Comparison of ENCODE assay signal across 8 cellular contexts in the genomic region with DNA sequence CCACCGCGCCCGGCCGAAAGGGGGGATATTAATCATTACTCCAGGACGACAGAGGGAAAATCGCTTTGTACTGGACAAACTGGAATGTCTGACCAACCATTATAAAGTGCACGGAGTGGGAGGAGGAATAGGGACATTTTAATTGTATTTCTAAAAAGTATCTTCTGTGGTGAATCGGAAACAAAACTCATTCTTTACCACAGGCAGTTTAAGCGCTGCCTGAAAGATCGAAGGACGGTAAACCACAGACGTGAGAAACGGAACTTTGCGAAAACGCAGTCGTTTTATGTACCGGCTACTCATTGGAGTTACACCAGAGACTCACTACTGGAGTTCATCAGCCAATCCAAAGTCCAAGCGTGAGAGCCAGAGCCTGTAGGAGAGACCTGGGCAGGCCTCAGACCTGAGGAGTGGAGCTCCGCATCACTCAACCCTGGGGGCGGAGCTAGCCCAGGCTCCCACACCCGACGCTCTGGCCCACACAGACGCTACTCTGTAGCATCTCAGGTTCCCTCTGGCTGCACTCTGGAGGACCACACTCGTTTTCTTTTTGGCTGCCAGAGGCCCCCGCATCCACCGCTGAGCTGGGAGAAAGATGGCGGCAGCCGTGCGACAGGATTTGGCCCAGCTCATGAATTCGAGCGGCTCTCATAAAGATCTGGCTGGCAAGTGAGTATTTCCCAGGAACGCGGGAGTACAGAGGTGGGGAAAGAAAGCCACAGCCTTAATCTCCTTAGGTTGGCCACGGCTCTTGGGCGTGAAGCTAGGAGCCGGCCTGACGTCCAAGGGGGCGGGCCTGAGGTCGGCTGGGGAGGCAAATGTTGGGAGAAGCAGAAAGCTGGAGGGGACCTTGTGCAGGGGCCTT. TPM values are rescaled to one million over a fixed set of nuclear protein-coding genes. Genes with fewer than 3 reads are reported as not detected.
DNase-seq lines count a peak whose midpoint lies in the region; ATAC-seq, FAIRE-seq and TF ChIP-seq lines count a peak whose summit lies in the region.

A gene (plus strand): TSS at position 554 of the 865 bp plus-strand sequence. CDS start 42 bp downstream, at position 596.

- DNase-seq in AG08395 (ENCODE audit: low spot score) (peak; percentile 98), NCI-H2227 treated with DMSO at 0.1 percent for 48 hours (lab: John Stamatoyannopoulos, UW) (peak; percentile 97), bronchial epithelial cell (ENCODE audit: low read depth) (peak; percentile 99)

- H3K27me3 ChIP-seq in bronchial epithelial cell (ENCODE audit: control insufficient read depth, insufficient read depth, low read length) = no peaks in the 10 kb centered on the region
- H3K27me3 ChIP-seq in iPS-20b (ENCODE audit: insufficient read depth, low read length) = peaks cover 4% of the 10 kb centered on the region

- FAIRE-seq in bronchial epithelial cell (lab: Jason Lieb, UNC) = peak; percentile 98

- 0 out of 2 replicates have a peak, but pooled peaks have one; percentile 5 for TF ChIP-seq CTCF in WI38 (IDR thresholded peaks at IDR 0.05; ENCODE audit: low read depth, low read length)
- TF ChIP-seq CTCF in bronchial epithelial cell (IDR thresholded peaks at IDR 0.05; ENCODE audit: insufficient read depth, low read length, severe bottlenecking) = peak; percentile 46

- H3K9me3 ChIP-seq in iPS-20b (ENCODE audit: insufficient read depth, low read depth, low read length) = no peaks in the 10 kb centered on the region

- peak within 1 kb of the TSS; percentile 88 for H3K9ac ChIP-seq in iPS-20b (ENCODE audit: low read depth, low read length)

- H3K4me3 ChIP-seq in WI38 (ENCODE audit: low read depth, low read length) = peak within 1 kb of the TSS; percentile 88
- H3K4me3 ChIP-seq in bronchial epithelial cell (ENCODE audit: low read depth, low read length) = peak within 1 kb of the TSS; percentile 79
- H3K4me3 ChIP-seq in iPS-20b (ENCODE audit: low read length) = peak within 1 kb of the TSS; percentile 89
- H3K4me3 ChIP-seq in skin epidermis = peak within 1 kb of the TSS; percentile 63 to 84 (median 72)

- H3K27ac ChIP-seq in iPS-20b (ENCODE audit: low read length) (no peak within 1 kb of the TSS), skin epidermis (peak within 1 kb of the TSS; percentile 73 to 95 (median 89))

- peak; percentile 99 for ATAC-seq in GM18909 (IDR thresholded peaks at IDR 0.05; ENCODE audit: poor library complexity, unreplicated experiment)
- peak; percentile 99 for ATAC-seq in HG03175 (IDR thresholded peaks at IDR 0.05; ENCODE audit: unreplicated experiment)

- H3K36me3 ChIP-seq in bronchial epithelial cell (ENCODE audit: control insufficient read depth, insufficient read depth, low read length) (no peaks in the 10 kb centered on the region), iPS-20b (ENCODE audit: insufficient read depth, low read depth, low read length) (no peaks in the 10 kb centered on the region)

- H3K4me1 ChIP-seq in iPS-20b (ENCODE audit: insufficient read depth, low read length) = peaks cover 2% of the 10 kb centered on the region; the same call in 1 of the 2 replicates

RNA-seq across cellular contexts. Expression of the gene that starts here (rescaled TPM):
- total RNA-seq in bronchial epithelial cell = 41.6 and 42.2 TPM in 2 replicates
